8 cellular contexts compared by ENCODE assay signal in the genomic region with DNA sequence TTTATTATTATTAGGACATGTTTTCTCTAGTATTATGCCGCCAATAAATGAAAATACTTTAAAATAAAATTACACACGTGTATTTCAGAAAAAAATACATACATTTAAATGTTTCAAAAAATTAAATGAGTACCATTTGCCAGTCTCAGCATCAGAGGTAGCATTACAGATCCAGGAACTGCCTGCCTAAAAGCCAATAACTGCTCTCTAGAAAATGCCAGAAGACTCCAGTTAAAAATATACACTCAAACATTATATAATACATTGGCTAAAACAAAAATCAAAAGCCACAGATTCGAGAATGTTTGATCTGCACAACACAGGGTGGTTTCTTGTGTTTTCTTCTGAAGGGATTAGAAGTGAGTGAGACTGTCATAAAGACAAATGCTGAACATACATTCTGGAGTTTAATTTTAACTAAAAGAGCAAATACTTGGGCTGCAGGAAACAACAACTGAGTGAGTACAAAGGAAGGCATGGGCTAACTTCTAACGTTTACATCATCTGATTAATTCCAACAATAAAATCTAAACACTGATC.
A peak's percentile ranks its signal among the peaks of the same experiment; 100 is the strongest.
DNase-seq lines count a peak whose midpoint lies in the region; ATAC-seq lines count a peak whose summit lies in the region.

No MANE protein-coding gene starts in this region.

- H3K9me3 Mint-ChIP-seq in T-helper 2 cell treated with Interferon-gamma antibody and Interleukin-4, amounts not matched to agents 5 μg/mL and 100 μg/mL, for 36 hours, result peaks cover 4% of the 10 kb centered on the region
- no peaks in the 10 kb centered on the region for H3K9me3 Mint-ChIP-seq in activated T-helper 17 cell treated with anti-CD3 and anti-CD28 coated beads, Interleukin-2, amount 50 U/mL, for 72 hours
- peaks cover 0 to 4% of the 10 kb centered on the region in 2 donors for H3K9me3 Mint-ChIP-seq in stimulated activated naive CD8-positive, alpha-beta T cell treated with anti-CD3 and anti-CD28 coated beads, Interleukin-15, amount 100 ng/mL, for 72 hours

- DNase-seq in T-helper 2 cell treated with Interferon-gamma antibody and Interleukin-4, amounts not matched to agents 5 μg/mL and 100 μg/mL, for 36 hours (ENCODE audit: low spot score), result no peak
- no peak for DNase-seq in T-helper 2 cell
- no peak for DNase-seq in left colon
- no peak for DNase-seq in stimulated activated naive CD8-positive, alpha-beta T cell treated with anti-CD3 and anti-CD28 coated beads, Interleukin-15, amount 100 ng/mL, for 72 hours
- DNase-seq in NCI-H1105 treated with DMSO at 0.1 percent for 48 hours (lab: John Stamatoyannopoulos, UW), result no peak
- no peak for DNase-seq in dedifferentiated amniotic fluid mesenchymal stem cell (ENCODE audit: extremely low spot score)
- DNase-seq in NCI-H82 treated with DMSO at 0.1 percent for 48 hours (lab: John Stamatoyannopoulos, UW; ENCODE audit: unreplicated experiment), result no peak

- peaks cover 31% of the 10 kb centered on the region for H3K4me1 Mint-ChIP-seq in T-helper 2 cell treated with Interferon-gamma antibody and Interleukin-4, amounts not matched to agents 5 μg/mL and 100 μg/mL, for 36 hours (ENCODE audit: low read depth)
- peaks cover 9% of the 10 kb centered on the region for H3K4me1 Mint-ChIP-seq in activated T-helper 17 cell treated with anti-CD3 and anti-CD28 coated beads, Interleukin-2, amount 50 U/mL, for 72 hours
- peaks cover 20% of the 10 kb centered on the region for H3K4me1 Mint-ChIP-seq in stimulated activated naive CD8-positive, alpha-beta T cell treated with anti-CD3 and anti-CD28 coated beads, Interleukin-15, amount 100 ng/mL, for 72 hours

- H3K4me3 Mint-ChIP-seq in T-helper 2 cell treated with Interferon-gamma antibody and Interleukin-4, amounts not matched to agents 5 μg/mL and 100 μg/mL, for 36 hours, result peak overlapping the region; percentile 79
- peak overlapping the region; percentile 31 for H3K4me3 Mint-ChIP-seq in activated T-helper 17 cell treated with anti-CD3 and anti-CD28 coated beads, Interleukin-2, amount 50 U/mL, for 72 hours
- H3K4me3 Mint-ChIP-seq in stimulated activated naive CD8-positive, alpha-beta T cell treated with anti-CD3 and anti-CD28 coated beads, Interleukin-15, amount 100 ng/mL, for 72 hours, result peak overlapping the region; percentile 12 to 34

- intact Hi-C loops in left colon (cut with DNase I, micrococcal nuclease), result no loop called here

- no peak for ATAC-seq in activated T-helper 17 cell treated with anti-CD3 and anti-CD28 coated beads, Interleukin-2, amount 50 U/mL, for 72 hours (replicated peaks)
- ATAC-seq in left colon, result peak; percentile 19
- ATAC-seq in stimulated activated naive CD8-positive, alpha-beta T cell treated with anti-CD3 and anti-CD28 coated beads, Interleukin-15, amount 100 ng/mL, for 72 hours, result no peak

- H3K27me3 Mint-ChIP-seq in T-helper 2 cell treated with Interferon-gamma antibody and Interleukin-4, amounts not matched to agents 5 μg/mL and 100 μg/mL, for 36 hours (ENCODE audit: low read depth), result no peaks in the 10 kb centered on the region
- H3K27me3 Mint-ChIP-seq in activated T-helper 17 cell treated with anti-CD3 and anti-CD28 coated beads, Interleukin-2, amount 50 U/mL, for 72 hours, result no peaks in the 10 kb centered on the region
- peaks cover 8% of the 10 kb centered on the region for H3K27me3 Mint-ChIP-seq in stimulated activated naive CD8-positive, alpha-beta T cell treated with anti-CD3 and anti-CD28 coated beads, Interleukin-15, amount 100 ng/mL, for 72 hours

- H3K36me3 Mint-ChIP-seq in T-helper 2 cell treated with Interferon-gamma antibody and Interleukin-4, amounts not matched to agents 5 μg/mL and 100 μg/mL, for 36 hours (ENCODE audit: low read depth), result peaks cover 7% of the 10 kb centered on the region
- no peaks in the 10 kb centered on the region for H3K36me3 Mint-ChIP-seq in activated T-helper 17 cell treated with anti-CD3 and anti-CD28 coated beads, Interleukin-2, amount 50 U/mL, for 72 hours (ENCODE audit: low read depth)

- H3K27ac Mint-ChIP-seq in T-helper 2 cell treated with Interferon-gamma antibody and Interleukin-4, amounts not matched to agents 5 μg/mL and 100 μg/mL, for 36 hours, result peak overlapping the region; percentile 83
- H3K27ac Mint-ChIP-seq in activated T-helper 17 cell treated with anti-CD3 and anti-CD28 coated beads, Interleukin-2, amount 50 U/mL, for 72 hours, result no peak overlapping the region
- no peak overlapping the region for H3K27ac Mint-ChIP-seq in stimulated activated naive CD8-positive, alpha-beta T cell treated with anti-CD3 and anti-CD28 coated beads, Interleukin-15, amount 100 ng/mL, for 72 hours

Comparison
In these comparisons a context has a peak if more than half of its experiments do, and no peak if none do; other contexts are left out.
1. H3K4me3 Mint-ChIP-seq: peak in every context shown above with its lines; median percentile 79 in T-helper 2 cell treated with Interferon-gamma antibody and Interleukin-4, amounts not matched to agents 5 μg/mL and 100 μg/mL, for 36 hours; 31 in activated T-helper 17 cell treated with anti-CD3 and anti-CD28 coated beads, Interleukin-2, amount 50 U/mL, for 72 hours; 23 in stimulated activated naive CD8-positive, alpha-beta T cell treated with anti-CD3 and anti-CD28 coated beads, Interleukin-15, amount 100 ng/mL, for 72 hours.